ENCODE assay signal across 8 cellular contexts in the genomic region with DNA sequence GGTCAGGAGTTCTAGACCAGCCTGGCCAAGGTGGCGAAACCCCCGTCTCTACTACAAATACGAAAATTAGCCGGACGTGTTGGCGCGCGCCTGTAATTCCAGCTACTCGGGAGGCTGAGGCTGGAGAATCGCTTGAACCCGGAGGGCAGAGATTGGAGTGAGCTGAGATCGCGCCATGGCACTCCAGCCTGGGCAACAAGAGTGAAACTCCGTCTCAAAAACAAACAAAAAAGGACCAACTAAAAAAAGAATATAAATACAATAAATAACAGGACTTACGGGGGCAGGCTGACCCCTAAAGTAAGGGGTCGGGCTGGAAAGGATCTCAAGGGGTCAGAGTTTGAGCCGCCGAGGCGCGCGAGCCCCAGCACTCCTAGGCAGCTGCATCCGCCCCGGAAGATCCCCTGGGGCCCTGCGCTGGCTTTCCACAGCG. TPM values are rescaled to one million over a fixed set of nuclear protein-coding genes. Genes with fewer than 3 reads are reported as not detected.
A peak's percentile ranks its signal among the peaks of the same experiment; 100 is the strongest.
DNase-seq lines count a peak whose midpoint lies in the region; ATAC-seq, FAIRE-seq and TF ChIP-seq lines count a peak whose summit lies in the region.

No MANE protein-coding gene starts in this region.

- intact Hi-C loops in mucosa of descending colon (cut with DNase I, micrococcal nuclease): no loop called here

- no peaks in the 10 kb centered on the region for H3K9me3 ChIP-seq in mucosa of descending colon

- TF ChIP-seq CTCF in 22Rv1 (IDR thresholded peaks at IDR 0.05): peak; percentile 32
- TF ChIP-seq CTCF in brain microvascular endothelial cell (IDR thresholded peaks at IDR 0.05; ENCODE audit: low read depth, low read length, missing control alignments): no peak
- no peak for TF ChIP-seq CTCF in mucosa of descending colon (IDR thresholded peaks at IDR 0.05)

- H3K27me3 ChIP-seq in brain microvascular endothelial cell (replicated peaks): no peaks in the 10 kb centered on the region

- H3K27ac ChIP-seq in 22Rv1: peak overlapping the region; percentile 94
- H3K27ac ChIP-seq in brain microvascular endothelial cell: peak overlapping the region; percentile 90

- no peak for FAIRE-seq in frontal cortex (lab: Jason Lieb, UNC)

- peaks cover 22% of the 10 kb centered on the region for H3K4me1 ChIP-seq in mucosa of descending colon (ENCODE audit: low read depth)

- ATAC-seq in HG02885 (IDR thresholded peaks at IDR 0.05; ENCODE audit: poor library complexity, unreplicated experiment) (peak; percentile 3), mucosa of descending colon (no peak), GM18519 (IDR thresholded peaks at IDR 0.05; ENCODE audit: low FRiP score, unreplicated experiment) (no peak)

- in situ Hi-C loops in brain microvascular endothelial cell (cut with HindIII; ENCODE audit: low pct_ligation_motif_present, low sequenced_read_pairs): no loop called here

- H3K4me3 ChIP-seq in brain microvascular endothelial cell (ENCODE audit: low read depth, low read length) (peak overlapping the region; percentile 90), mucosa of descending colon (peak overlapping the region; percentile 81)

- no peak for DNase-seq in brain microvascular endothelial cell
- DNase-seq in mucosa of descending colon: no peak
- DNase-seq in NCI-H128 (lab: John Stamatoyannopoulos, UW; ENCODE audit: unreplicated experiment): no peak
- no peak for DNase-seq in frontal cortex (ENCODE audit: low spot score in 2 of 2)
- no peak for DNase-seq in cerebellar cortex (ENCODE audit: low spot score)

- H3K36me3 ChIP-seq in brain microvascular endothelial cell (replicated peaks) (peaks cover 22% of the 10 kb centered on the region), mucosa of descending colon (ENCODE audit: low read depth) (peaks cover 3% of the 10 kb centered on the region)

RNA-seq across cellular contexts. Expression of gene TPD52L2, which starts 0.5 kb away (rescaled TPM):
- total RNA-seq in mucosa of descending colon (10 to 100 TPM; 48.7 to 71.7 (median 55.7) TPM), frontal cortex (22.4 TPM)

RNA-seq across cellular contexts. Expression of gene ABHD16B, which starts 3.3 kb away (rescaled TPM):
- total RNA-seq in mucosa of descending colon (not detected), frontal cortex (not detected)

RNA-seq across cellular contexts. Expression of gene DNAJC5, which starts 30.4 kb away (rescaled TPM):
- 10 to 100 TPM; 57.5 to 65.9 (median 65.4) TPM for total RNA-seq in mucosa of descending colon
- 102 TPM for total RNA-seq in frontal cortex

RNA-seq across cellular contexts. Expression of gene ZBTB46, which starts 33.5 kb away (rescaled TPM):
- total RNA-seq in mucosa of descending colon (1 to 10 TPM; 3.1 to 5.7 (median 3.3) TPM), frontal cortex (22.4 TPM)
